ENCODE assay signal across 9 cellular contexts in genomic region chr13:31045621-31046081, GRCh38.
A peak's percentile ranks its signal among the peaks of the same experiment; 100 is the strongest.
DNase-seq lines count a peak whose midpoint lies in the region; ATAC-seq and TF ChIP-seq lines count a peak whose summit lies in the region.
"Had no signal": no experiment of that assay in that cellular context is flagged by ENCODE, and none has a peak within 500 bp of the region (broad histone marks: within the 10 kb centered on the region; RNA-seq: fewer than 3 reads in every experiment).

No MANE protein-coding gene starts in this region.

- 23% methylated on average over 8 of the region's 8 CpGs for WGBS in esophagus muscularis mucosa

- TF ChIP-seq CTCF in esophagus muscularis mucosa (IDR thresholded peaks at IDR 0.05), result no peak

- DNase-seq in NCI-H345 (lab: John Stamatoyannopoulos, UW) (peak; percentile 26), NCI-H345 treated with DMSO at 0.1 percent for 48 hours (lab: John Stamatoyannopoulos, UW; ENCODE audit: unreplicated experiment) (no peak), NCI-H69 (lab: John Stamatoyannopoulos, UW) (peak; percentile 67), esophagus muscularis mucosa (ENCODE audit: extremely low spot score) (no peak), pulmonary artery endothelial cell (ENCODE audit: low read depth, low spot score) (peak; percentile 90), NCI-H1436 (lab: John Stamatoyannopoulos, UW) (no peak)
- peak; percentile 83 for DNase-seq in activated CD8-positive, alpha-beta memory T cell treated with anti-CD3 and anti-CD28 coated beads, Interleukin-2, amount 50 U/mL, for 48 hours

- ATAC-seq in GM18867 (IDR thresholded peaks at IDR 0.05; ENCODE audit: unreplicated experiment), result no peak

- TF ChIP-seq EP300 in esophagus muscularis mucosa (IDR thresholded peaks at IDR 0.05), result no peak

- H3K4me3 ChIP-seq in esophagus muscularis mucosa, result no peak overlapping the region

- intact Hi-C loops in esophagus muscularis mucosa (cut with DNase I), result loop anchor here (10.0 kb wide), 2 partner anchors 241 to 581 kb away; partner anchors contain the start of gene HMGB1

- TF ChIP-seq POLR2A in esophagus muscularis mucosa (IDR thresholded peaks at IDR 0.05; ENCODE audit: low read depth), result no peak

- H3K27ac ChIP-seq in esophagus muscularis mucosa (replicated peaks in 1 of 4), result peak overlapping the region; percentile 43 to 67 (median 52)
- H3K27ac ChIP-seq: C4-2B had no signal

- no peaks in the 10 kb centered on the region for H3K36me3 ChIP-seq in esophagus muscularis mucosa

- no peaks in the 10 kb centered on the region for H3K9me3 ChIP-seq in esophagus muscularis mucosa

- no peaks in the 10 kb centered on the region for H3K27me3 ChIP-seq in esophagus muscularis mucosa

- H3K4me1 ChIP-seq in esophagus muscularis mucosa, result peaks cover 23 to 35% (median 30%) of the 10 kb centered on the region in 4 donors

Comparison
In these comparisons a context has a peak if more than half of its experiments do, and no peak if none do; other contexts are left out.
1. DNase-seq: peak in NCI-H345 (single experiment), NCI-H69 (single experiment), activated CD8-positive, alpha-beta memory T cell treated with anti-CD3 and anti-CD28 coated beads, Interleukin-2, amount 50 U/mL, for 48 hours (single experiment) and pulmonary artery endothelial cell (single experiment); none in NCI-H345 treated with DMSO at 0.1 percent for 48 hours (single experiment), esophagus muscularis mucosa (single experiment) and NCI-H1436 (single experiment).